Comparison of ENCODE assay signal across 8 cellular contexts in the genomic region with DNA sequence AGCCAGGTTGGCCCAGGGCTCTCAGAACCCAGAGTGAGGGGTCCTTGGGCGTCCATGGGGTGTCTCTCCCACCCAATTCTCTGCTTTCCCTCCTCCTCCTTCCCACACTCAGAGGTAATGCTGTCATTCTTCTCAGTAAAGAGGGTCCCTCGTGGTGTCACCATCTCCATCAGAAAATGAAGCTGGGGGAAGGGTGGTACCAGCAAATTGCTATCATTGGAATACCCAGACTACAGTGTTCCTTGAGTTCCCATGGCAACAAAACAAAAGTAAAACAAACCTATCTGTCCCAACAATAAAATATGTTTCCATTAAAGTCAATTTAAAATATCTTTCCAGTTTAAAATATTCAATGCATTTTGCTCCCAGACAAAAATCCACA.
DNase-seq lines count a peak whose midpoint lies in the region; ATAC-seq and TF ChIP-seq lines count a peak whose summit lies in the region.

No MANE protein-coding gene starts in this region.

- intact Hi-C loops in esophagus squamous epithelium (cut with DNase I) (no loop called here), prostate gland (cut with DNase I) (loop anchor here (5.0 kb wide), 1 partner anchor 36 kb away; no protein-coding TSS in a partner anchor)

- H3K36me3 ChIP-seq in HEK293 (ENCODE audit: control insufficient read depth in 2 of 2, insufficient read depth in 1 of 2, low read length in 2 of 2) (peaks cover 0 to 20% of the 10 kb centered on the region in 2 experiments), RWPE2 (ENCODE audit: low read depth) (peaks cover 21% of the 10 kb centered on the region), esophagus squamous epithelium (peaks cover 0 to 49% (median 7%) of the 10 kb centered on the region in 3 donors), prostate gland (peaks cover 0 to 2% of the 10 kb centered on the region in 2 donors), WERI-Rb-1 (no peaks in the 10 kb centered on the region)

- ATAC-seq in RWPE2 (ENCODE audit: low read depth) (peak; percentile 36; the same call in 2 of the 3 replicates), GM19452 (IDR thresholded peaks at IDR 0.05; ENCODE audit: unreplicated experiment) (no peak)

- H3K27me3 ChIP-seq in RWPE2 (ENCODE audit: insufficient read depth, poor library complexity, severe bottlenecking) (no peaks in the 10 kb centered on the region), esophagus squamous epithelium (no peaks in the 10 kb centered on the region), prostate gland (replicated peaks; ENCODE audit: insufficient read depth) (no peaks in the 10 kb centered on the region), WERI-Rb-1 (ENCODE audit: insufficient read depth, low read depth, severe bottlenecking) (no peaks in the 10 kb centered on the region)

- no peaks in the 10 kb centered on the region for H3K9me3 ChIP-seq in HEK293 (ENCODE audit: control insufficient read depth, insufficient read depth, low read depth, low read length)
- no peaks in the 10 kb centered on the region for H3K9me3 ChIP-seq in RWPE2 (ENCODE audit: severe bottlenecking)
- no peaks in the 10 kb centered on the region for H3K9me3 ChIP-seq in esophagus squamous epithelium
- H3K9me3 ChIP-seq in prostate gland, result no peaks in the 10 kb centered on the region
- H3K9me3 ChIP-seq in WERI-Rb-1 (ENCODE audit: severe bottlenecking), result no peaks in the 10 kb centered on the region

- no peak overlapping the region for H3K4me3 ChIP-seq in HEK293 (ENCODE audit: low read depth, low read length)
- H3K4me3 ChIP-seq in RWPE2 (ENCODE audit: severe bottlenecking), result no peak overlapping the region
- H3K4me3 ChIP-seq in esophagus squamous epithelium, result peak overlapping the region in 2 of 4 donors; percentile 9 to 45
- H3K4me3 ChIP-seq in prostate gland, result no peak overlapping the region
- H3K4me3 ChIP-seq in WERI-Rb-1 (ENCODE audit: low read depth, low read length), result no peak overlapping the region

- TF ChIP-seq CTCF in HEK293 (tag by site-specific recombination; IDR thresholded peaks at IDR 0.05) (no peak), RWPE2 (IDR thresholded peaks at IDR 0.05; ENCODE audit: poor library complexity, severe bottlenecking) (no peak), esophagus squamous epithelium (IDR thresholded peaks at IDR 0.05) (no peak), prostate gland (IDR thresholded peaks at IDR 0.05) (no peak), WERI-Rb-1 (IDR thresholded peaks at IDR 0.05; ENCODE audit: low read depth, low read length) (no peak)

- CTCF ChIA-PET in HEK293 (lab: Yijun Ruan, JAX), result no interaction called here

- TF ChIP-seq POLR2A in esophagus squamous epithelium (IDR thresholded peaks at IDR 0.05), result no peak
- no peak for TF ChIP-seq POLR2A in prostate gland (IDR thresholded peaks at IDR 0.05)

- POLR2A ChIA-PET in HEK293 (lab: Yijun Ruan, JAX), result no interaction called here

- H3K27ac ChIP-seq in HEK293 (ENCODE audit: extremely low read depth, low read depth, low read length) (peak overlapping the region; percentile 76), RWPE2 (ENCODE audit: poor library complexity, severe bottlenecking) (peak overlapping the region; percentile 92), esophagus squamous epithelium (peak overlapping the region; percentile 84 to 95 (median 91)), prostate gland (peak overlapping the region; percentile 68 to 71), WERI-Rb-1 (no peak overlapping the region)

- DNase-seq in RWPE2 (ENCODE audit: low spot score) (no peak), esophagus squamous epithelium (lab: John Stamatoyannopoulos, UW) (no peak), prostate gland (ENCODE audit: low spot score) (no peak), GM03348 (ENCODE audit: low spot score) (no peak), WERI-Rb-1 (no peak), anterior cingulate cortex (lab: John Stamatoyannopoulos, UW) (no peak)

- peaks cover 31% of the 10 kb centered on the region for H3K4me1 ChIP-seq in HEK293 (ENCODE audit: control insufficient read depth, insufficient read depth, low read length)
- H3K4me1 ChIP-seq in RWPE2 (ENCODE audit: insufficient read depth, poor library complexity, severe bottlenecking), result peaks cover 44% of the 10 kb centered on the region
- H3K4me1 ChIP-seq in esophagus squamous epithelium, result peaks cover 32 to 75% (median 49%) of the 10 kb centered on the region in 3 donors
- H3K4me1 ChIP-seq in prostate gland (replicated peaks), result peaks cover 21% of the 10 kb centered on the region

- WGBS in esophagus squamous epithelium, 2 donors, result 0 to 13% methylated on average over 2 of the region's 2 CpGs
- 17% methylated on average over 2 of the region's 2 CpGs for WGBS in prostate gland

TF ChIP-seq in HEK293, 187 proteins besides CTCF, POLR2A, EP300 and RAD21:
- TF ChIP-seq GLIS2 (tag by site-specific recombination; IDR thresholded peaks at IDR 0.05) (peak; percentile 34; the same call in 1 of the 2 replicates), ZNF660 (tag by site-specific recombination; IDR thresholded peaks at IDR 0.05) (no peak), ZNF362 (tag by site-specific recombination; IDR thresholded peaks at IDR 0.05) (0 out of 2 replicates have a peak, but pooled peaks have one; percentile 6), ZNF335 (tag by site-specific recombination; conservative IDR thresholded peaks at IDR 0.05) (0 out of 2 replicates have a peak, but pooled peaks have one; percentile 38)
